Comparison of ENCODE assay signal across 25 cellular contexts in the genomic region with DNA sequence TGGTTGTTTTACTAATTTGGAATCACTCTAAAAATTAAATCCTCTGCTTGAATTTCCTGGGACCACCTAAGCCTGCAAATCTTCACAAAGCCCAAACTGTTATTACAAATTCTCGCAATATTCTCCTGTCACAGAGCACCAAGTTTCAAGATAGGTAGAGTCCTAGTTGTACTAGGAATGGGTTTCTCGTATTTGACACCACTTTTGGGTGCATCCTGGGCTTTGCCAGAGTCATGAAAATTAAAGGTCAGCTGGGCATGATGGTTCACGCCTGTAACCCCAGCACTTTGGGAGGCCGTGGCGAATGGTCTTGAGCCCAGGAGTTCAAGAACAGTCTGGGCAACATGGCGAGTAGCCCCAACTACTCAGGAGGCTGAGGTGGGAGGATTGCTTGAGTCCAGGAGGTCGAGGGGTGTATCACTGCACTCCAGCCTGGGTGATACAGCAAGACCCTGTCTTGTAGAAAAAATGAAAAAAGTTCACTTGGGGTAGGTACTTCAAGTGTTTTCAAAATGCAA. TPM values are rescaled to one million over a fixed set of nuclear protein-coding genes. Genes with fewer than 3 reads are reported as not detected.
DNase-seq lines count a peak whose midpoint lies in the region; ATAC-seq and TF ChIP-seq lines count a peak whose summit lies in the region.
"Had no signal": no experiment of that assay in that cellular context is flagged by ENCODE, and none has a peak within 500 bp of the region (broad histone marks: within the 10 kb centered on the region; RNA-seq: fewer than 3 reads in every experiment).

No MANE protein-coding gene starts in this region.

- ATAC-seq in Right ventricle myocardium superior (ENCODE audit: poor library complexity): no peak
- no peak for ATAC-seq in stimulated activated naive B cell treated with anti-CD40 and anti-IgM and Interleukin-4, amounts not matched to agents 10 μg/mL and 1 μg/mL and 100 μg/mL, for 72 hours (replicated peaks)
- ATAC-seq: gastrocnemius medialis; stimulated activated memory B cell treated with anti-CD40 and anti-IgM and Interleukin-4, amounts not matched to agents 10 μg/mL and 1 μg/mL and 100 μg/mL, for 72 hours had no signal

- TSS peak; percentile 4 for BruUV-seq in PC-9 (replicated peaks; lab: Mats Ljungman, UMichigan)

- no peak overlapping the region for H2AFZ ChIP-seq in PC-9
- H2AFZ ChIP-seq: parathyroid adenoma had no signal

- H3K9me3 ChIP-seq in cardiac muscle cell (ENCODE audit: low read depth): no peaks in the 10 kb centered on the region
- peaks cover 4% of the 10 kb centered on the region; the same call in 1 of the 2 replicates for H3K9me3 ChIP-seq in PC-9 (ENCODE audit: insufficient read depth, low read depth)
- H3K9me3 ChIP-seq: esophagus muscularis mucosa, gastrocnemius medialis, SK-N-SH, thoracic aorta had no signal

- peak overlapping the region; percentile 11 to 76 (median 47) for H3K27ac Mint-ChIP-seq in immature natural killer cell
- H3K27ac Mint-ChIP-seq in stimulated activated naive B cell treated with anti-CD40 and anti-IgM and Interleukin-4, amounts not matched to agents 10 μg/mL and 1 μg/mL and 100 μg/mL, for 72 hours: peak overlapping the region; percentile 25
- H3K27ac Mint-ChIP-seq: stimulated activated memory B cell treated with anti-CD40 and anti-IgM and Interleukin-4, amounts not matched to agents 10 μg/mL and 1 μg/mL and 100 μg/mL, for 72 hours had no signal

- H3K9me3 Mint-ChIP-seq in immature natural killer cell: no peaks in the 10 kb centered on the region
- peaks cover 4 to 8% of the 10 kb centered on the region in 2 donors for H3K9me3 Mint-ChIP-seq in stimulated activated naive B cell treated with anti-CD40 and anti-IgM and Interleukin-4, amounts not matched to agents 10 μg/mL and 1 μg/mL and 100 μg/mL, for 72 hours

- no peak overlapping the region for H3K4me3 Mint-ChIP-seq in immature natural killer cell
- no peak overlapping the region for H3K4me3 Mint-ChIP-seq in stimulated activated naive B cell treated with anti-CD40 and anti-IgM and Interleukin-4, amounts not matched to agents 10 μg/mL and 1 μg/mL and 100 μg/mL, for 72 hours
- H3K4me3 Mint-ChIP-seq: stimulated activated memory B cell treated with anti-CD40 and anti-IgM and Interleukin-4, amounts not matched to agents 10 μg/mL and 1 μg/mL and 100 μg/mL, for 72 hours had no signal

- peaks cover 17 to 65% of the 10 kb centered on the region in 2 donors for H3K4me1 Mint-ChIP-seq in immature natural killer cell
- peaks cover 6 to 25% of the 10 kb centered on the region in 2 donors for H3K4me1 Mint-ChIP-seq in stimulated activated naive B cell treated with anti-CD40 and anti-IgM and Interleukin-4, amounts not matched to agents 10 μg/mL and 1 μg/mL and 100 μg/mL, for 72 hours

- H4K20me1 ChIP-seq in PC-9 (ENCODE audit: insufficient read depth): no peaks in the 10 kb centered on the region

- H3K36me3 ChIP-seq in cardiac muscle cell (peaks cover 23% of the 10 kb centered on the region), PC-9 (ENCODE audit: low read depth) (peaks cover 27% of the 10 kb centered on the region)

- H3K4me1 ChIP-seq in cardiac muscle cell (ENCODE audit: low read depth) (peaks cover 3% of the 10 kb centered on the region), PC-9 (replicated peaks; ENCODE audit: insufficient read depth) (no peaks in the 10 kb centered on the region)
- H3K4me1 ChIP-seq: parathyroid adenoma had no signal

- no peaks in the 10 kb centered on the region for H3K9me2 ChIP-seq in PC-9 (ENCODE audit: insufficient read depth)
- H3K9me2 ChIP-seq: SK-N-SH had no signal

- peaks cover 0 to 11% (median 2%) of the 10 kb centered on the region in 3 donors for H3K27me3 Mint-ChIP-seq in immature natural killer cell (ENCODE audit: low read depth in 3 of 3)
- H3K27me3 Mint-ChIP-seq in stimulated activated naive B cell treated with anti-CD40 and anti-IgM and Interleukin-4, amounts not matched to agents 10 μg/mL and 1 μg/mL and 100 μg/mL, for 72 hours: no peaks in the 10 kb centered on the region
- H3K27me3 Mint-ChIP-seq: stimulated activated memory B cell treated with anti-CD40 and anti-IgM and Interleukin-4, amounts not matched to agents 10 μg/mL and 1 μg/mL and 100 μg/mL, for 72 hours had no signal

- no peak for TF ChIP-seq CTCF in cardiac muscle cell (IDR thresholded peaks at IDR 0.05; ENCODE audit: low read depth, low read length)
- no peak for TF ChIP-seq CTCF in PC-9 (conservative IDR thresholded peaks at IDR 0.05)

- H3K4me2 ChIP-seq in PC-9: no peak overlapping the region
- H3K4me2 ChIP-seq: SK-N-SH had no signal

- H3K27ac ChIP-seq in cardiac muscle cell: peak overlapping the region; percentile 65
- no peak overlapping the region for H3K27ac ChIP-seq in PC-9
- H3K27ac ChIP-seq: esophagus muscularis mucosa, gastrocnemius medialis, parathyroid adenoma, thoracic aorta had no signal

- intact Hi-C loops in Right ventricle myocardium superior (cut with DNase I) (no loop called here), PC-9 (cut with micrococcal nuclease; ENCODE audit: unreplicated experiment) (loop anchor here (10.0 kb wide), 2 partner anchors 167 to 357 kb away; no protein-coding TSS in a partner anchor)

- POLR2A ChIA-PET in PC-9 (lab: Charles Lee; ENCODE audit: unreplicated experiment): no interaction called here

- H3K4me3 ChIP-seq in cardiac muscle cell: no peak overlapping the region
- no peak overlapping the region for H3K4me3 ChIP-seq in PC-9
- H3K4me3 ChIP-seq: esophagus muscularis mucosa, gastrocnemius medialis, thoracic aorta had no signal

- no peaks in the 10 kb centered on the region for H3K27me3 ChIP-seq in cardiac muscle cell
- H3K27me3 ChIP-seq in PC-9 (ENCODE audit: insufficient read depth, low read depth): no peaks in the 10 kb centered on the region
- H3K27me3 ChIP-seq: esophagus muscularis mucosa, gastrocnemius medialis had no signal

- H3K36me3 Mint-ChIP-seq in immature natural killer cell: peaks cover 3 to 17% (median 17%) of the 10 kb centered on the region in 3 donors
- peaks cover 27 to 43% of the 10 kb centered on the region in 2 donors for H3K36me3 Mint-ChIP-seq in stimulated activated naive B cell treated with anti-CD40 and anti-IgM and Interleukin-4, amounts not matched to agents 10 μg/mL and 1 μg/mL and 100 μg/mL, for 72 hours

- H3K79me2 ChIP-seq in PC-9 (ENCODE audit: low read depth): no peaks in the 10 kb centered on the region
- H3K79me2 ChIP-seq: parathyroid adenoma had no signal

- DNase-seq in cardiac muscle cell (ENCODE audit: low read depth in 1 of 2, low spot score in 1 of 2) (no peak), Right ventricle myocardium superior (no peak), PC-9 (no peak), immature natural killer cell (no peak), hippocampal formation (lab: John Stamatoyannopoulos, UW) (no peak), A172 (ENCODE audit: low spot score) (no peak)
- no peak for DNase-seq in stimulated activated naive B cell treated with anti-CD40 and anti-IgM and Interleukin-4, amounts not matched to agents 10 μg/mL and 1 μg/mL and 100 μg/mL, for 72 hours
- DNase-seq in activated CD8-positive, alpha-beta memory T cell treated with anti-CD3 and anti-CD28 coated beads for 24 hours: no peak
- DNase-seq: activated CD4-positive, CD25-positive, alpha-beta regulatory T cell; activated effector memory CD4-positive, alpha-beta T cell treated with anti-CD3 and anti-CD28 coated beads, Interleukin-2, amount 50 U/mL, for 16 hours; effector memory CD4-positive, alpha-beta T cell; EL; gastrocnemius medialis; kidney; mammary epithelial cell; NCI-H1092 treated with DMSO at 0.1 percent for 48 hours; NCI-H2081; NCI-H446 treated with DMSO at 0.1 percent for 48 hours; NK-92 treated with Interleukin-12 subunit alpha and Interleukin-12 subunit beta, amount 100 ng/mL, for 24 hours; RPMI8226; SK-N-SH had no signal

- H3F3A ChIP-seq in PC-9 (ENCODE audit: insufficient read depth, low read depth): peaks cover 27% of the 10 kb centered on the region; the same call in 1 of the 2 replicates

- CTCF ChIA-PET in PC-9 (lab: Charles Lee): no interaction called here

RNA-seq across cellular contexts. Expression of gene MANBA, which starts 30.6 kb away (rescaled TPM):
- total RNA-seq in cardiac muscle cell (74.5 and 82.3 TPM in 2 replicates), Right ventricle myocardium superior (22.4 TPM), PC-9 (2021) (9.8 and 11.8 TPM in 2 replicates)
- polyA plus RNA-seq in cardiac muscle cell (49.5 and 58.8 TPM in 2 replicates), immature natural killer cell (10 to 100 TPM; 17.7 to 26.2 (median 18.3) TPM)
- 29.9 and 32.8 TPM in 2 replicates for total RNA-seq in A172 (2014; rRNA removed; shearing (Covaris generic))

RNA-seq across cellular contexts. Expression of gene UBE2D3, which starts 36.0 kb away (rescaled TPM):
- total RNA-seq in cardiac muscle cell (359 and 420 TPM in 2 replicates), Right ventricle myocardium superior (262 TPM), PC-9 (2021) (154 and 183 TPM in 2 replicates)
- polyA plus RNA-seq in cardiac muscle cell (241 and 350 TPM in 2 replicates), immature natural killer cell (100 to 1,000 TPM; 411 to 718 (median 463) TPM)
- 319 and 360 TPM in 2 replicates for total RNA-seq in A172 (2014; rRNA removed; shearing (Covaris generic))
